In the genomic region with DNA sequence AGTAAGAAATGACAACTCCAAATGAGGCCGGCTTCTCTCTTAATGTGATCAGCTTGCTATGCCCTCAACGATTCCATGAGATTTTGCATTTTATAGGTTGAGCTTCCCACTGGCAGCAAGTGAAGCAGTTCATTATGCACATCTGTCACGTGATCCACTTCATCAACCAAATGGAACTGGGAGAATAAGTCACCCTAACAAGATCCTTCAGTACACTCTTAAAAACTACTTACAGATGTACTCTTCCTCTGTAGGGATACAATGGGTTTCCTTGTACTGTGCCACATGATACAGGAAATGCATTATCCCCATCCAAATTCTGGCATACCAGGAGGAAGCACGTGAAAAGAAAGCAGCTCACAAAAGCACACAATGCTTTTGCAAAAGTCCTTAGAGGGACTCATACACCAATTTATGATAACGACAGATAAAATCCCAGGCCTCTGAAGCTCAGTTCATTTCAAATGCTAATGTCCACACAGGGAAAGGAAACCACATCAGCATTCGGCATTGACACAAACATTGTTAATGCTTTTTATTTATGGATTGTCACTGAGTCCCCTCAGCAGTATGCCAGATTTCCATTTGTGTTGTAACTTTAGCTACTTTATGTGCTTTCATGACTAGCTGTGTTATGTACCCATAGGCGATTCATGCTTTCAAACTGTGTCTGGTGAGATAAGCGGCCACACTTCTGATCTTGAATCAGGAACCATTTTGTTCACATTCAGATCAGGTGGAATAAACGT, we compare ENCODE assay signal across 1 cellular context.
TF ChIP-seq lines count a peak whose summit lies in the region.

No MANE protein-coding gene starts in this region.

TF ChIP-seq in HepG2, 621 proteins besides CTCF, POLR2A, EP300 and RAD21:
- TF ChIP-seq MIER2 (CRISPR knock-in tag; IDR thresholded peaks at IDR 0.05) (no peak), ZMAT3 (CRISPR knock-in tag; conservative IDR thresholded peaks at IDR 0.05) (no peak), HNRNPLL (IDR thresholded peaks at IDR 0.05; ENCODE audit: low read depth, low read length, poor library complexity, severe bottlenecking) (no peak), PAF1 (CRISPR knock-in tag; IDR thresholded peaks at IDR 0.05) (no peak), ZNF775 (CRISPR knock-in tag; IDR thresholded peaks at IDR 0.05; ENCODE audit: borderline replicate concordance) (no peak), ZNF781 (CRISPR knock-in tag; IDR thresholded peaks at IDR 0.05; ENCODE audit: borderline replicate concordance, not compliant biosample characterization) (no peak), ZSCAN5A (CRISPR knock-in tag; IDR thresholded peaks at IDR 0.05; ENCODE audit: borderline replicate concordance) (no peak), ADNP (CRISPR knock-in tag; IDR thresholded peaks at IDR 0.05) (no peak), ATAD3A (CRISPR knock-in tag; IDR thresholded peaks at IDR 0.05) (no peak), ZNF280B (CRISPR knock-in tag; IDR thresholded peaks at IDR 0.05; ENCODE audit: borderline replicate concordance) (no peak), U2AF1 (optimal IDR thresholded peaks at IDR 0.05; ENCODE audit: low read depth, low read length) (no peak), ZFP36L1 (CRISPR knock-in tag; IDR thresholded peaks at IDR 0.05) (no peak), CERS6 (CRISPR knock-in tag; IDR thresholded peaks at IDR 0.05) (no peak), FOSL1 (CRISPR knock-in tag; IDR thresholded peaks at IDR 0.05; ENCODE audit: borderline replicate concordance) (no peak), TSC22D2 (CRISPR knock-in tag; IDR thresholded peaks at IDR 0.05; ENCODE audit: borderline replicate concordance) (no peak), NFE2L2 (IDR thresholded peaks at IDR 0.05; ENCODE audit: low read length) (no peak), TEAD2 (CRISPR knock-in tag; IDR thresholded peaks at IDR 0.05) (no peak), ZNF17 (CRISPR knock-in tag; IDR thresholded peaks at IDR 0.05) (no peak)
